18 cellular contexts compared by ENCODE assay signal in genomic region chr4:175035907-175036306, GRCh38.
A peak's percentile ranks its signal among the peaks of the same experiment; 100 is the strongest.
DNase-seq lines count a peak whose midpoint lies in the region; ATAC-seq, FAIRE-seq and TF ChIP-seq lines count a peak whose summit lies in the region.
"Had no signal": no experiment of that assay in that cellular context is flagged by ENCODE, and none has a peak within 500 bp of the region (broad histone marks: within the 10 kb centered on the region; RNA-seq: fewer than 3 reads in every experiment).

No MANE protein-coding gene starts in this region.

- POLR2A ChIA-PET in AG04449 (lab: Yijun Ruan, JAX), result no interaction called here

- no peak for FAIRE-seq in GM12891 (lab: Jason Lieb, UNC)
- FAIRE-seq: A549, TTC549 had no signal

- peak; percentile 7 for DNase-seq in AG04449 (ENCODE audit: low read depth, low spot score)
- peak; percentile 16 for DNase-seq in NCI-H226
- peak; percentile 33 for DNase-seq in fibroblast of mammary gland (ENCODE audit: low read depth)
- DNase-seq in MV-4-11 (lab: John Stamatoyannopoulos, UW), result no peak
- no peak for DNase-seq in GM12891 (ENCODE audit: insufficient read length, low spot score)
- no peak for DNase-seq in hypothalamus (lab: John Stamatoyannopoulos, UW)
- no peak for DNase-seq in cerebellar nuclear complex (lab: John Stamatoyannopoulos, UW)
- DNase-seq: activated CD4-positive, alpha-beta memory T cell treated with anti-CD3 and anti-CD28 coated beads for 36 hours; COR-L47; foreskin keratinocyte; KG1; NCI-H748 treated with DMSO at 0.1 percent for 48 hours; Right ventricle myocardium superior had no signal

- TF ChIP-seq POLR2A in GM12891 (IDR thresholded peaks at IDR 0.05; ENCODE audit: low read depth, low read length), result no peak

- TF ChIP-seq CTCF in AG04449 (IDR thresholded peaks at IDR 0.05; ENCODE audit: insufficient read depth, low read length, missing control alignments) (no peak), fibroblast of mammary gland (conservative IDR thresholded peaks at IDR 0.05; ENCODE audit: control insufficient read depth, insufficient read depth, low read depth, low read length) (no peak)

- CTCF ChIA-PET in AG04449 (lab: Yijun Ruan, JAX), result no interaction called here

- H3K4me3 ChIP-seq in AG04449 (ENCODE audit: low read depth, low read length) (no peak overlapping the region), fibroblast of mammary gland (ENCODE audit: control insufficient read depth, low read depth, low read length) (no peak overlapping the region)
- H3K4me3 ChIP-seq: A549, ascending aorta, neural progenitor cell had no signal

- peak; percentile 89 for ATAC-seq in GM19351 (IDR thresholded peaks at IDR 0.05; ENCODE audit: unreplicated experiment)
- ATAC-seq: A549, foreskin keratinocyte had no signal

TF ChIP-seq in GM12891, 5 proteins besides CTCF, POLR2A, EP300 and RAD21:
- no peak for TF ChIP-seq POLR2AphosphoS5 (IDR thresholded peaks at IDR 0.05; ENCODE audit: low read depth, low read length)
- TF ChIP-seq PAX5 (IDR thresholded peaks at IDR 0.05; ENCODE audit: insufficient read depth, low read length, severe bottlenecking), result no peak
- TF ChIP-seq TAF1 (IDR thresholded peaks at IDR 0.05; ENCODE audit: low read depth, low read length), result no peak
- TF ChIP-seq SPI1 (IDR thresholded peaks at IDR 0.05; ENCODE audit: low read depth, low read length), result no peak
- TF ChIP-seq POU2F2 (IDR thresholded peaks at IDR 0.05; ENCODE audit: low read depth, low read length), result no peak

Comparison
In these comparisons a context has a peak if more than half of its experiments do, and no peak if none do; other contexts are left out.
1. DNase-seq: peak in AG04449 (single experiment), NCI-H226 (single experiment) and fibroblast of mammary gland (single experiment); none in MV-4-11 (single experiment), GM12891 (single experiment), hypothalamus (0 of 51) and cerebellar nuclear complex (0 of 2).